1 cellular context compared by ENCODE assay signal in genomic region chr16:4936991-4937781, GRCh38.
A peak's percentile ranks its signal among the peaks of the same experiment; 100 is the strongest.
TF ChIP-seq lines count a peak whose summit lies in the region.

PPL (minus strand) TSS chr16:4937148; CDS start chr16:4937045, 103 bp downstream.

TF ChIP-seq in HepG2, 621 proteins besides CTCF, POLR2A, EP300 and RAD21 (continued from another document and continues in another):
- TF ChIP-seq ZNF609 (CRISPR knock-in tag; IDR thresholded peaks at IDR 0.05; ENCODE audit: borderline replicate concordance): 0 out of 2 replicates have a peak, but pooled peaks have one; percentile 61
- TF ChIP-seq MTA1 (CRISPR knock-in tag; IDR thresholded peaks at IDR 0.05; ENCODE audit: borderline replicate concordance): peak; percentile 91
- TF ChIP-seq ZSCAN29 (CRISPR knock-in tag; conservative IDR thresholded peaks at IDR 0.05): peak; percentile 62; the same call in 1 of the 2 replicates
- no peak for TF ChIP-seq NCOA1 (CRISPR knock-in tag; IDR thresholded peaks at IDR 0.05)
- TF ChIP-seq GFI1 (CRISPR knock-in tag; IDR thresholded peaks at IDR 0.05; ENCODE audit: borderline replicate concordance): 0 out of 2 replicates have a peak, but pooled peaks have one; percentile 30
- TF ChIP-seq THAP11 (CRISPR knock-in tag; IDR thresholded peaks at IDR 0.05): peak; percentile 70
- peak; percentile 55; the same call in 1 of the 2 replicates for TF ChIP-seq ZMYM3 (CRISPR knock-in tag; IDR thresholded peaks at IDR 0.05)
- peak; percentile 88 for TF ChIP-seq ZGPAT (CRISPR knock-in tag; IDR thresholded peaks at IDR 0.05)
- TF ChIP-seq KLF11 (CRISPR knock-in tag; IDR thresholded peaks at IDR 0.05): no peak
- no peak for TF ChIP-seq CCAR2 (optimal IDR thresholded peaks at IDR 0.05; ENCODE audit: low read depth, low read length)
- peak; percentile 88; the same call in 1 of the 2 replicates for TF ChIP-seq ZNF383 (CRISPR knock-in tag; IDR thresholded peaks at IDR 0.05; ENCODE audit: borderline replicate concordance)
- no peak for TF ChIP-seq ZNF710 (CRISPR knock-in tag; IDR thresholded peaks at IDR 0.05; ENCODE audit: borderline replicate concordance)
- no peak for TF ChIP-seq MED13 (CRISPR knock-in tag; IDR thresholded peaks at IDR 0.05)
- TF ChIP-seq RAD51 (IDR thresholded peaks at IDR 0.05; ENCODE audit: borderline replicate concordance): no peak
- TF ChIP-seq ZNF121 (CRISPR knock-in tag; IDR thresholded peaks at IDR 0.05): peak; percentile 65
- TF ChIP-seq TBL1XR1 (IDR thresholded peaks at IDR 0.05; ENCODE audit: borderline replicate concordance, low read length, partially characterized antibody): no peak
- TF ChIP-seq USF2 (IDR thresholded peaks at IDR 0.05; ENCODE audit: low read depth, low read length): no peak
- TF ChIP-seq USF2 (CRISPR knock-in tag; IDR thresholded peaks at IDR 0.05; ENCODE audit: borderline replicate concordance): no peak
- peak; percentile 58; the same call in 1 of the 2 replicates for TF ChIP-seq ZNF225 (CRISPR knock-in tag; IDR thresholded peaks at IDR 0.05)
- TF ChIP-seq ZNF724P (CRISPR knock-in tag; IDR thresholded peaks at IDR 0.05; ENCODE audit: borderline replicate concordance): peak; percentile 35; the same call in 1 of the 2 replicates
- peak; percentile 64; the same call in 1 of the 2 replicates for TF ChIP-seq KMT2B (CRISPR knock-in tag; IDR thresholded peaks at IDR 0.05)
- TF ChIP-seq ATF7 (IDR thresholded peaks at IDR 0.05): no peak
- peak; percentile 72; the same call in 1 of the 2 replicates for TF ChIP-seq ATF7 (CRISPR knock-in tag; IDR thresholded peaks at IDR 0.05)
- TF ChIP-seq ZNF207 (IDR thresholded peaks at IDR 0.05; ENCODE audit: borderline replicate concordance): no peak
- TF ChIP-seq SYNCRIP (IDR thresholded peaks at IDR 0.05; ENCODE audit: insufficient read depth, low read depth, low read length): no peak
- 0 out of 2 replicates have a peak, but pooled peaks have one; percentile 43 for TF ChIP-seq IRF9 (CRISPR knock-in tag; IDR thresholded peaks at IDR 0.05; ENCODE audit: borderline replicate concordance)
- TF ChIP-seq SMYD3 (CRISPR knock-in tag; IDR thresholded peaks at IDR 0.05): no peak
- TF ChIP-seq ZNF12 (CRISPR knock-in tag; IDR thresholded peaks at IDR 0.05): no peak
- no peak for TF ChIP-seq ZFP62 (CRISPR knock-in tag; IDR thresholded peaks at IDR 0.05)
- no peak; the same call in 1 of the 2 replicates for TF ChIP-seq ZBTB33 (CRISPR knock-in tag; IDR thresholded peaks at IDR 0.05)
- TF ChIP-seq FOXC1 (CRISPR knock-in tag; IDR thresholded peaks at IDR 0.05; ENCODE audit: borderline replicate concordance): peak; percentile 69
- TF ChIP-seq MED1 (CRISPR knock-in tag; IDR thresholded peaks at IDR 0.05): peak; percentile 71
- TF ChIP-seq ZNF282 (IDR thresholded peaks at IDR 0.05; ENCODE audit: partially characterized antibody): no peak
- peak; percentile 26; the same call in 1 of the 2 replicates for TF ChIP-seq ZNF761 (CRISPR knock-in tag; conservative IDR thresholded peaks at IDR 0.05)
- no peak; the same call in 1 of the 2 replicates for TF ChIP-seq ZNF331 (CRISPR knock-in tag; IDR thresholded peaks at IDR 0.05)
- TF ChIP-seq ZNF766 (CRISPR knock-in tag; IDR thresholded peaks at IDR 0.05; ENCODE audit: borderline replicate concordance): no peak
- TF ChIP-seq FLYWCH1 (CRISPR knock-in tag; IDR thresholded peaks at IDR 0.05): no peak
- no peak; the same call in none of the 2 replicates for TF ChIP-seq ZNF563 (CRISPR knock-in tag; IDR thresholded peaks at IDR 0.05)
- TF ChIP-seq ZNF530 (CRISPR knock-in tag; IDR thresholded peaks at IDR 0.05; ENCODE audit: low read depth): no peak
- 0 out of 2 replicates have a peak, but pooled peaks have one; percentile 5 for TF ChIP-seq SRY (CRISPR knock-in tag; IDR thresholded peaks at IDR 0.05)
- peak; percentile 42; the same call in 1 of the 2 replicates for TF ChIP-seq RERE (CRISPR knock-in tag; IDR thresholded peaks at IDR 0.05; ENCODE audit: low read depth)
- TF ChIP-seq JDP2 (CRISPR knock-in tag; IDR thresholded peaks at IDR 0.05; ENCODE audit: borderline replicate concordance): no peak
